17 cellular contexts compared by ENCODE assay signal in genomic region chr1:77544845-77545244, GRCh38.
"Had no signal": no experiment of that assay in that cellular context is flagged by ENCODE, and none has a peak within 500 bp of the region (broad histone marks: within the 10 kb centered on the region; RNA-seq: fewer than 3 reads in every experiment).

No MANE protein-coding gene starts in this region.

- H3K27ac ChIP-seq: breast epithelium, lower lobe of right lung, neural progenitor cell, pancreas, tibial nerve, vagina had no signal

- H3K9me3 Mint-ChIP-seq: activated B cell treated with CpG ODN at 0.5 μM for 24 hours; activated CD4-positive, alpha-beta T cell treated with anti-CD3 and anti-CD28 coated beads, Interleukin-2, amount 10 ng/mL, durations not matched to agents 24 days and 14 days; activated T-cell treated with anti-CD3 and anti-CD28 coated beads, Interleukin-2, amount 50 U/mL, for 72 hours; neural progenitor cell; stimulated activated memory B cell treated with anti-CD40 and anti-IgM and Interleukin-4, amounts not matched to agents 10 μg/mL and 1 μg/mL and 100 μg/mL, for 72 hours had no signal

- H3K9ac ChIP-seq: neural progenitor cell had no signal

- H2AFZ ChIP-seq: neural progenitor cell had no signal

- H3K4me1 Mint-ChIP-seq: activated CD4-positive, alpha-beta T cell treated with anti-CD3 and anti-CD28 coated beads, Interleukin-2, amount 10 ng/mL, durations not matched to agents 24 days and 14 days; T-helper 17 cell had no signal

- H3K36me3 ChIP-seq: breast epithelium, lower lobe of right lung, neural progenitor cell, pancreas, tibial nerve, vagina had no signal

- H3K36me3 Mint-ChIP-seq: neural progenitor cell; stimulated activated memory B cell treated with anti-CD40 and anti-IgM and Interleukin-4, amounts not matched to agents 10 μg/mL and 1 μg/mL and 100 μg/mL, for 72 hours had no signal

- ATAC-seq: activated CD8-positive, alpha-beta T cell treated with anti-CD3 and anti-CD28 coated beads, Interleukin-2, amount 10 ng/mL, durations not matched to agents 7 days and 5 days; activated T-cell treated with anti-CD3 and anti-CD28 coated beads, Interleukin-2, amount 50 U/mL, for 72 hours; lower lobe of right lung; pancreas; stimulated activated memory B cell treated with anti-CD40 and anti-IgM and Interleukin-4, amounts not matched to agents 10 μg/mL and 1 μg/mL and 100 μg/mL, for 72 hours; T-helper 17 cell had no signal

- H3K27me3 Mint-ChIP-seq: activated CD4-positive, alpha-beta T cell treated with anti-CD3 and anti-CD28 coated beads, Interleukin-2, amount 10 ng/mL, durations not matched to agents 24 days and 14 days; activated naive CD8-positive, alpha-beta T cell; T-helper 17 cell had no signal

- H3K4me1 ChIP-seq: breast epithelium, lower lobe of right lung, pancreas had no signal

- H3K9me3 ChIP-seq: breast epithelium, lower lobe of right lung, pancreas, tibial nerve, vagina had no signal

- H3K27me3 ChIP-seq: breast epithelium, neural progenitor cell, pancreas, tibial nerve, vagina had no signal

- FAIRE-seq: pancreas, TTC549 had no signal

- H3K4me3 Mint-ChIP-seq: activated B cell treated with CpG ODN at 0.5 μM for 24 hours; activated CD4-positive, alpha-beta T cell treated with anti-CD3 and anti-CD28 coated beads, Interleukin-2, amount 10 ng/mL, durations not matched to agents 24 days and 14 days; activated CD8-positive, alpha-beta T cell treated with anti-CD3 and anti-CD28 coated beads, Interleukin-2, amount 10 ng/mL, durations not matched to agents 7 days and 5 days; activated naive CD8-positive, alpha-beta T cell; activated T-cell treated with anti-CD3 and anti-CD28 coated beads, Interleukin-2, amount 50 U/mL, for 72 hours; neural progenitor cell; stimulated activated memory B cell treated with anti-CD40 and anti-IgM and Interleukin-4, amounts not matched to agents 10 μg/mL and 1 μg/mL and 100 μg/mL, for 72 hours; T-helper 17 cell had no signal

- H3K27ac Mint-ChIP-seq: activated B cell treated with CpG ODN at 0.5 μM for 24 hours; activated CD4-positive, alpha-beta T cell treated with anti-CD3 and anti-CD28 coated beads, Interleukin-2, amount 10 ng/mL, durations not matched to agents 24 days and 14 days; activated CD8-positive, alpha-beta T cell treated with anti-CD3 and anti-CD28 coated beads, Interleukin-2, amount 10 ng/mL, durations not matched to agents 7 days and 5 days; activated naive CD8-positive, alpha-beta T cell; activated T-cell treated with anti-CD3 and anti-CD28 coated beads, Interleukin-2, amount 50 U/mL, for 72 hours; neural progenitor cell; stimulated activated memory B cell treated with anti-CD40 and anti-IgM and Interleukin-4, amounts not matched to agents 10 μg/mL and 1 μg/mL and 100 μg/mL, for 72 hours; T-helper 17 cell had no signal

- H3K4me3 ChIP-seq: breast epithelium, lower lobe of right lung, neural progenitor cell, pancreas, tibial nerve, vagina had no signal

- DNase-seq: activated B cell treated with CpG ODN at 0.5 μM for 24 hours; activated CD4-positive, alpha-beta T cell treated with anti-CD3 and anti-CD28 coated beads, Interleukin-2, amount 10 ng/mL, durations not matched to agents 24 days and 14 days; activated CD8-positive, alpha-beta memory T cell treated with anti-CD3 and anti-CD28 coated beads, Interleukin-2, amount 50 U/mL, for 4 hours; activated CD8-positive, alpha-beta T cell treated with anti-CD3 and anti-CD28 coated beads, Interleukin-2, amount 10 ng/mL, durations not matched to agents 7 days and 5 days; activated gamma-delta T cell; activated T-cell treated with anti-CD3 and anti-CD28 coated beads, Interleukin-2, amount 50 U/mL, for 72 hours; erythroblast; lower lobe of right lung; pancreas; T-helper 17 cell had no signal

- H3K4me2 ChIP-seq: neural progenitor cell had no signal
